15 cellular contexts compared by ENCODE assay signal in genomic region chr9:134338394-134339182, GRCh38. TPM values are rescaled to one million over a fixed set of nuclear protein-coding genes. Genes with fewer than 3 reads are reported as not detected.
DNase-seq lines count a peak whose midpoint lies in the region; ATAC-seq and TF ChIP-seq lines count a peak whose summit lies in the region.
"Had no signal": no experiment of that assay in that cellular context is flagged by ENCODE, and none has a peak within 500 bp of the region (broad histone marks: within the 10 kb centered on the region; RNA-seq: fewer than 3 reads in every experiment).

No MANE protein-coding gene starts in this region.

- H4K20me1 ChIP-seq in BLaER1 (peaks cover 100% of the 10 kb centered on the region), H9 (ENCODE audit: control insufficient read depth, insufficient read depth, insufficient read length) (no peaks in the 10 kb centered on the region)

- H3K23me2 ChIP-seq in H9 (ENCODE audit: insufficient read length, low read depth, low read length, poor library complexity, severe bottlenecking), result no peaks in the 10 kb centered on the region

- H3K23ac ChIP-seq in trophoblast cell (ENCODE audit: low read length), result no peak overlapping the region
- H3K23ac ChIP-seq in H9 (ENCODE audit: insufficient read length, low read depth, low read length), result no peak overlapping the region

- DNase-seq in left cardiac atrium (peak; percentile 58), trophoblast cell (no peak), GM10248 (ENCODE audit: extremely low spot score) (no peak), H9 (no peak), chondrocyte (ENCODE audit: low spot score) (no peak)
- DNase-seq in activated CD4-positive, alpha-beta T cell treated with anti-CD3 and anti-CD28 coated beads, Interleukin-2, amount 10 ng/mL, durations not matched to agents 24 days and 14 days, result no peak
- DNase-seq: activated naive CD8-positive, alpha-beta T cell treated with anti-CD3 and anti-CD28 coated beads for 36 hours; effector memory CD8-positive, alpha-beta T cell; NCI-H1694; stimulated activated CD4-positive, alpha-beta T cell treated with anti-CD3 and anti-CD28 coated beads, Interleukin-2, amount 100 ng/mL, for 48 hours; stimulated activated naive CD8-positive, alpha-beta T cell treated with anti-CD3 and anti-CD28 coated beads, Interleukin-15, amount 100 ng/mL, for 72 hours; T-helper 2 cell had no signal

- H2BK15ac ChIP-seq in H9 (ENCODE audit: low read depth, low read length), result no peak overlapping the region

- H3K14ac ChIP-seq in trophoblast cell (ENCODE audit: low read length) (no peak overlapping the region), H9 (ENCODE audit: insufficient read depth, low read length) (no peak overlapping the region)

- H3K4me3 ChIP-seq in BLaER1 (no peak overlapping the region), trophoblast cell (ENCODE audit: low read depth, low read length) (no peak overlapping the region)

- no peak overlapping the region for H3K18ac ChIP-seq in trophoblast cell (ENCODE audit: low read length)
- H3K18ac ChIP-seq in H9 (ENCODE audit: insufficient read length, low read depth, low read length), result no peak overlapping the region

- H2BK12ac ChIP-seq in trophoblast cell (ENCODE audit: low read length), result no peak overlapping the region
- H2BK12ac ChIP-seq in H9 (ENCODE audit: insufficient read length, low read depth, low read length), result no peak overlapping the region

- H4K91ac ChIP-seq in trophoblast cell (ENCODE audit: low read depth, low read length) (no peak overlapping the region), H9 (ENCODE audit: insufficient read length, low read depth, low read length) (no peak overlapping the region)

- no peak overlapping the region for H3T11ph ChIP-seq in H9 (ENCODE audit: low read length)

- POLR2A ChIA-PET in GM10248 (lab: Yijun Ruan, JAX), result no interaction called here

- ATAC-seq in left cardiac atrium, result peak; percentile 4 to 48
- ATAC-seq: effector memory CD8-positive, alpha-beta T cell; stimulated activated naive CD8-positive, alpha-beta T cell treated with anti-CD3 and anti-CD28 coated beads, Interleukin-15, amount 100 ng/mL, for 72 hours had no signal

- H4K8ac ChIP-seq in trophoblast cell (ENCODE audit: low read depth, low read length) (no peak overlapping the region), H9 (replicated peaks; ENCODE audit: insufficient read length, low read depth, low read length) (no peak overlapping the region)

- H3K9me3 Mint-ChIP-seq in H9 (no peaks in the 10 kb centered on the region), chondrocyte (ENCODE audit: low read depth) (no peaks in the 10 kb centered on the region)
- H3K9me3 Mint-ChIP-seq in activated CD4-positive, alpha-beta T cell treated with anti-CD3 and anti-CD28 coated beads, Interleukin-2, amount 10 ng/mL, durations not matched to agents 24 days and 14 days, result no peaks in the 10 kb centered on the region
- H3K9me3 Mint-ChIP-seq: activated naive CD8-positive, alpha-beta T cell treated with anti-CD3 and anti-CD28 coated beads for 36 hours; effector memory CD8-positive, alpha-beta T cell; nephron; stimulated activated naive CD8-positive, alpha-beta T cell treated with anti-CD3 and anti-CD28 coated beads, Interleukin-15, amount 100 ng/mL, for 72 hours had no signal

- H2AK5ac ChIP-seq in trophoblast cell (ENCODE audit: low read length), result no peak overlapping the region
- H2AK5ac ChIP-seq in H9 (ENCODE audit: insufficient read length, low read length), result no peak overlapping the region

- peak overlapping the region; percentile 90 for H3K4me2 ChIP-seq in BLaER1
- no peak overlapping the region for H3K4me2 ChIP-seq in trophoblast cell (ENCODE audit: low read length)
- no peak overlapping the region for H3K4me2 ChIP-seq in H9 (ENCODE audit: insufficient read depth, insufficient read length, low read length)

- H3K79me2 ChIP-seq in trophoblast cell (ENCODE audit: control insufficient read depth, insufficient read depth, low read length, poor library complexity) (peaks cover 32% of the 10 kb centered on the region), H9 (ENCODE audit: insufficient read depth, low read length) (peaks cover 6% of the 10 kb centered on the region; the same call in 1 of the 2 replicates)

- no peak for TF ChIP-seq CTCF in VCaP (conservative IDR thresholded peaks at IDR 0.05)
- no peak for TF ChIP-seq CTCF in GM10248 (IDR thresholded peaks at IDR 0.05; ENCODE audit: control extremely low read depth, extremely low read depth, low read depth, missing control alignments)
- no peak for TF ChIP-seq CTCF in H9 (conservative IDR thresholded peaks at IDR 0.05)
- TF ChIP-seq CTCF in chondrocyte (IDR thresholded peaks at IDR 0.05), result no peak

- no peaks in the 10 kb centered on the region for H3K27me3 ChIP-seq in BLaER1
- no peaks in the 10 kb centered on the region for H3K27me3 ChIP-seq in trophoblast cell (ENCODE audit: insufficient read depth, low read length)
- no peaks in the 10 kb centered on the region for H3K27me3 ChIP-seq in H9 (ENCODE audit: insufficient read depth, low read length)

- H3K27ac ChIP-seq in BLaER1 (peak overlapping the region; percentile 83), VCaP (peak overlapping the region; percentile 34; the same call in 1 of the 2 replicates), trophoblast cell (ENCODE audit: low read depth, low read length) (no peak overlapping the region), H9 (ENCODE audit: insufficient read length, low read depth, low read length) (no peak overlapping the region)

- H3K9me3 ChIP-seq in BLaER1 (no peaks in the 10 kb centered on the region), trophoblast cell (ENCODE audit: insufficient read depth, low read depth, low read length) (no peaks in the 10 kb centered on the region), H9 (ENCODE audit: control insufficient read depth, low read depth, low read length) (no peaks in the 10 kb centered on the region)

- no peak overlapping the region for H2BK20ac ChIP-seq in H9 (ENCODE audit: low read depth, low read length, poor library complexity, severe bottlenecking)

- H3K27me3 Mint-ChIP-seq in H9 (ENCODE audit: low read depth) (no peaks in the 10 kb centered on the region), chondrocyte (ENCODE audit: low read depth) (no peaks in the 10 kb centered on the region)
- no peaks in the 10 kb centered on the region for H3K27me3 Mint-ChIP-seq in activated CD4-positive, alpha-beta T cell treated with anti-CD3 and anti-CD28 coated beads, Interleukin-2, amount 10 ng/mL, durations not matched to agents 24 days and 14 days
- H3K27me3 Mint-ChIP-seq: activated naive CD8-positive, alpha-beta T cell treated with anti-CD3 and anti-CD28 coated beads for 36 hours; effector memory CD8-positive, alpha-beta T cell; stimulated activated naive CD8-positive, alpha-beta T cell treated with anti-CD3 and anti-CD28 coated beads, Interleukin-15, amount 100 ng/mL, for 72 hours had no signal

- peaks cover 16 to 21% of the 10 kb centered on the region in 2 experiments for H3K4me1 Mint-ChIP-seq in H9
- H3K4me1 Mint-ChIP-seq in activated CD4-positive, alpha-beta T cell treated with anti-CD3 and anti-CD28 coated beads, Interleukin-2, amount 10 ng/mL, durations not matched to agents 24 days and 14 days, result no peaks in the 10 kb centered on the region
- peaks cover 30% of the 10 kb centered on the region for H3K4me1 Mint-ChIP-seq in chondrocyte (ENCODE audit: low read depth)
- H3K4me1 Mint-ChIP-seq: activated naive CD8-positive, alpha-beta T cell treated with anti-CD3 and anti-CD28 coated beads for 36 hours had no signal

- H3K4me1 ChIP-seq in BLaER1 (peaks cover 97% of the 10 kb centered on the region), trophoblast cell (ENCODE audit: control insufficient read depth in 1 of 2, insufficient read depth in 2 of 2, low read length in 2 of 2) (peaks cover 8 to 11% of the 10 kb centered on the region in 2 experiments), H9 (ENCODE audit: insufficient read depth, low read length) (no peaks in the 10 kb centered on the region)

- no peak overlapping the region for H2BK5ac ChIP-seq in trophoblast cell (ENCODE audit: low read depth, low read length, poor library complexity)
- no peak overlapping the region for H2BK5ac ChIP-seq in H9 (ENCODE audit: insufficient read length, low read length)

- intact Hi-C loops in left cardiac atrium (cut with DNase I), result loop anchor here in 1 of 2 donors (10.0 kb wide), 1 partner anchor 66 kb away; no protein-coding TSS in a partner anchor
- intact Hi-C loops in activated CD4-positive, alpha-beta T cell treated with anti-CD3 and anti-CD28 coated beads, Interleukin-2, amount 10 ng/mL, durations not matched to agents 24 days and 14 days (cut with micrococcal nuclease), result no loop called here

- H2AFZ ChIP-seq in trophoblast cell (ENCODE audit: insufficient read depth, low read length, poor library complexity) (peak overlapping the region; percentile 17), H9 (ENCODE audit: low read length) (no peak overlapping the region)

- H4K5ac ChIP-seq in H9 (ENCODE audit: insufficient read length, low read depth, low read length), result no peak overlapping the region

- peak overlapping the region; percentile 53 for H3K4ac ChIP-seq in trophoblast cell (ENCODE audit: low read depth, low read length)
- H3K4ac ChIP-seq in H9 (ENCODE audit: low read depth, low read length), result no peak overlapping the region

- H2BK120ac ChIP-seq in trophoblast cell (ENCODE audit: insufficient read depth, low read length, poor library complexity) (no peak overlapping the region), H9 (ENCODE audit: low read depth, low read length, poor library complexity, severe bottlenecking) (no peak overlapping the region)

- H3K56ac ChIP-seq in H9 (ENCODE audit: insufficient read length, low read depth, low read length), result no peak overlapping the region

- H3K4me3 Mint-ChIP-seq in H9 (no peak overlapping the region), chondrocyte (ENCODE audit: unreplicated experiment) (no peak overlapping the region)
- H3K4me3 Mint-ChIP-seq in activated CD4-positive, alpha-beta T cell treated with anti-CD3 and anti-CD28 coated beads, Interleukin-2, amount 10 ng/mL, durations not matched to agents 24 days and 14 days, result no peak overlapping the region
- H3K4me3 Mint-ChIP-seq: activated naive CD8-positive, alpha-beta T cell treated with anti-CD3 and anti-CD28 coated beads for 36 hours; effector memory CD8-positive, alpha-beta T cell; stimulated activated naive CD8-positive, alpha-beta T cell treated with anti-CD3 and anti-CD28 coated beads, Interleukin-15, amount 100 ng/mL, for 72 hours had no signal

- peak overlapping the region; percentile 32; the same call in 1 of the 2 replicates for H3K9ac ChIP-seq in BLaER1
- H3K9ac ChIP-seq in trophoblast cell (ENCODE audit: low read length), result no peak overlapping the region
- no peak overlapping the region for H3K9ac ChIP-seq in H9 (ENCODE audit: extremely low read depth, insufficient read length, low read length)

- WGBS in trophoblast cell (ENCODE audit: extremely low coverage, insufficient coverage, insufficient read length), result no CpG with 5 or more reads among the region's 27 CpGs
- no CpG with 5 or more reads among the region's 27 CpGs for WGBS in H9 (ENCODE audit: extremely low coverage, insufficient read length, low lambda C conversion rate)

- no peak overlapping the region for H4K12ac ChIP-seq in trophoblast cell (ENCODE audit: low read depth, low read length)

- CTCF ChIA-PET in GM10248 (lab: Yijun Ruan, JAX), result no interaction called here

- H3K36me3 Mint-ChIP-seq in H9 (ENCODE audit: insufficient read depth in 1 of 3, low read depth in 3 of 3) (no peaks in the 10 kb centered on the region), chondrocyte (ENCODE audit: low read depth) (no peaks in the 10 kb centered on the region)
- no peaks in the 10 kb centered on the region for H3K36me3 Mint-ChIP-seq in activated CD4-positive, alpha-beta T cell treated with anti-CD3 and anti-CD28 coated beads, Interleukin-2, amount 10 ng/mL, durations not matched to agents 24 days and 14 days (ENCODE audit: low read depth)
- H3K36me3 Mint-ChIP-seq: activated naive CD8-positive, alpha-beta T cell treated with anti-CD3 and anti-CD28 coated beads for 36 hours had no signal

- H3K27ac Mint-ChIP-seq in H9, result no peak overlapping the region; a peak in 1 of 7 replicates
- no peak overlapping the region for H3K27ac Mint-ChIP-seq in activated CD4-positive, alpha-beta T cell treated with anti-CD3 and anti-CD28 coated beads, Interleukin-2, amount 10 ng/mL, durations not matched to agents 24 days and 14 days
- no peak overlapping the region for H3K27ac Mint-ChIP-seq in chondrocyte (ENCODE audit: unreplicated experiment)
- H3K27ac Mint-ChIP-seq: activated naive CD8-positive, alpha-beta T cell treated with anti-CD3 and anti-CD28 coated beads for 36 hours; effector memory CD8-positive, alpha-beta T cell; stimulated activated naive CD8-positive, alpha-beta T cell treated with anti-CD3 and anti-CD28 coated beads, Interleukin-15, amount 100 ng/mL, for 72 hours had no signal

- H3K36me3 ChIP-seq in BLaER1, result peaks cover 25% of the 10 kb centered on the region; the same call in 1 of the 2 replicates
- peaks cover 0 to 2% of the 10 kb centered on the region in 2 experiments for H3K36me3 ChIP-seq in trophoblast cell (ENCODE audit: control insufficient read depth in 1 of 2, insufficient read depth in 2 of 2, low read length in 2 of 2)

- H3K79me1 ChIP-seq in trophoblast cell (ENCODE audit: low read length) (no peaks in the 10 kb centered on the region), H9 (ENCODE audit: insufficient read depth, low read depth, low read length, poor library complexity, severe bottlenecking) (no peaks in the 10 kb centered on the region)

RNA-seq across cellular contexts. Expression of gene RXRA, which starts 12.3 kb away (rescaled TPM):
- 10 to 100 TPM; 41.6 to 67.7 TPM for total RNA-seq in left cardiac atrium
- 31.7 and 33.2 TPM in 2 replicates for polyA plus RNA-seq in trophoblast cell (2013)
- total RNA-seq in H9 (2021), result 29.9 and 30.1 TPM in 2 replicates
- total RNA-seq in activated CD4-positive, alpha-beta T cell treated with anti-CD3 and anti-CD28 coated beads, Interleukin-2, amount 10 ng/mL, durations not matched to agents 24 days and 14 days, result 4.0 and 4.8 TPM in 2 replicates
- total RNA-seq in chondrocyte, result 27.3 to 28.2 TPM (median 27.9 TPM) in 3 replicates

Comparison
In these comparisons a context has a peak if more than half of its experiments do, and no peak if none do; other contexts are left out.
1. H3K27ac ChIP-seq: peak in BLaER1 (single experiment) and VCaP (single experiment); none in trophoblast cell (single experiment) and H9 (single experiment).